ENCODE assay signal across 15 cellular contexts in the genomic region with DNA sequence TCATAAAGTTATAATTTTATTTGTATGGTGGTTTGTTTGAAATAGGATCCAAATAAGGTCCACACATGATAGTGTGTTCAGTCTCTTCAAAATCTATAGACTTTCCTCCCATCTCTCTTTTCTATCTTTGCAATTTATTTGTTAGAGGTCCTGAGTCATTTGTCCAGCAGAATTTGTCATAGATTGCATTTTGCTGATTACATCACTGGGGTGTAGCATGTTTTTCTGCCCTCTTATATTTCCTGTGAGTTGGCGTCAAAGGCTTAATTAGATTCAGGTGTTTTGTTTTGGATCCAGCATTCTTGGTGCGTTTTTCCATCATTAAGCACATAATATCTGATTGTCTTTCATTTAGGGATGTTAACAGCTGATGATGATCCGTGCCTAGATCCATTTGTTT. TPM values are rescaled to one million over a fixed set of nuclear protein-coding genes. Genes with fewer than 3 reads are reported as not detected.
DNase-seq lines count a peak whose midpoint lies in the region; ATAC-seq and TF ChIP-seq lines count a peak whose summit lies in the region.
"Had no signal": no experiment of that assay in that cellular context is flagged by ENCODE, and none has a peak within 500 bp of the region (broad histone marks: within the 10 kb centered on the region; RNA-seq: fewer than 3 reads in every experiment).

No MANE protein-coding gene starts in this region.

- H3K4me1 ChIP-seq in skeletal muscle satellite cell (ENCODE audit: control insufficient read depth, insufficient read depth, low read length) (peaks cover 10% of the 10 kb centered on the region), stomach (peaks cover 0 to 19% (median 8%) of the 10 kb centered on the region in 4 donors)

- peaks cover 3% of the 10 kb centered on the region for H3K9me3 Mint-ChIP-seq in activated T-cell treated with anti-CD3 and anti-CD28 coated beads, Interleukin-2, amount 50 U/mL, for 4 hours
- no peaks in the 10 kb centered on the region for H3K9me3 Mint-ChIP-seq in effector memory CD8-positive, alpha-beta T cell
- H3K9me3 Mint-ChIP-seq: H9 had no signal

- WGBS in stomach, 5 donors = 79 to 84% (median 82%) methylated on average over 3 of the region's 3 CpGs

- H3K9me3 ChIP-seq in skeletal muscle satellite cell (replicated peaks; ENCODE audit: low read length) (no peaks in the 10 kb centered on the region), stomach (no peaks in the 10 kb centered on the region)
- H3K9me3 ChIP-seq: esophagus muscularis mucosa had no signal

- no peak overlapping the region for H3K9ac ChIP-seq in skeletal muscle satellite cell (ENCODE audit: low read depth, low read length)

- ATAC-seq in activated T-cell treated with anti-CD3 and anti-CD28 coated beads, Interleukin-2, amount 50 U/mL, for 4 hours = peak in 1 of 2 donors; percentile 13
- ATAC-seq in effector memory CD8-positive, alpha-beta T cell (replicated peaks) = no peak
- ATAC-seq in GM21515 (IDR thresholded peaks at IDR 0.05; ENCODE audit: unreplicated experiment) (no peak), GM18909 (IDR thresholded peaks at IDR 0.05; ENCODE audit: poor library complexity, unreplicated experiment) (no peak)
- ATAC-seq: left cardiac atrium had no signal

- intact Hi-C loops in stomach (cut with DNase I; ENCODE audit: low total_unique reads) = no loop called here

- peak overlapping the region; percentile 58 to 76 for H3K27ac Mint-ChIP-seq in effector memory CD8-positive, alpha-beta T cell
- H3K27ac Mint-ChIP-seq: H9 had no signal

- no peak for TF ChIP-seq EP300 in stomach (IDR thresholded peaks at IDR 0.05)

- no peaks in the 10 kb centered on the region for H3K27me3 ChIP-seq in skeletal muscle satellite cell (ENCODE audit: control insufficient read depth, insufficient read depth, low read length)
- no peaks in the 10 kb centered on the region for H3K27me3 ChIP-seq in stomach
- H3K27me3 ChIP-seq: esophagus muscularis mucosa had no signal

- peak overlapping the region; percentile 33 for H3K4me2 ChIP-seq in skeletal muscle satellite cell (ENCODE audit: low read length)

- H3K36me3 Mint-ChIP-seq in activated T-cell treated with anti-CD3 and anti-CD28 coated beads, Interleukin-2, amount 50 U/mL, for 4 hours (ENCODE audit: insufficient read depth) = peaks cover 10% of the 10 kb centered on the region
- peaks cover 19% of the 10 kb centered on the region for H3K36me3 Mint-ChIP-seq in effector memory CD8-positive, alpha-beta T cell (ENCODE audit: insufficient read depth)

- no peak for TF ChIP-seq POLR2A in stomach (IDR thresholded peaks at IDR 0.05)

- H3K4me1 Mint-ChIP-seq in activated T-cell treated with anti-CD3 and anti-CD28 coated beads, Interleukin-2, amount 50 U/mL, for 4 hours (ENCODE audit: low read depth) = peaks cover 89% of the 10 kb centered on the region
- peaks cover 57 to 83% of the 10 kb centered on the region in 2 donors for H3K4me1 Mint-ChIP-seq in effector memory CD8-positive, alpha-beta T cell (ENCODE audit: low read depth in 2 of 2)

- no peak overlapping the region for H3K4me3 ChIP-seq in skeletal muscle satellite cell (ENCODE audit: low read length)
- no peak overlapping the region for H3K4me3 ChIP-seq in stomach
- H3K4me3 ChIP-seq: esophagus muscularis mucosa had no signal

- DNase-seq in activated T-cell treated with anti-CD3 and anti-CD28 coated beads, Interleukin-2, amount 50 U/mL, for 4 hours = no peak
- DNase-seq in activated T-cell treated with anti-CD3 and anti-CD28 coated beads, Interleukin-2, amount 50 U/mL, for 1 hour = no peak
- DNase-seq in RPMI7951 (ENCODE audit: low read depth) (peak; percentile 17), stomach (no peak)
- no peak for DNase-seq in effector memory CD8-positive, alpha-beta T cell
- DNase-seq: activated CD4-positive, alpha-beta T cell treated with anti-CD3 and anti-CD28 coated beads for 4 hours; H9; left cardiac atrium; NCI-H2227 treated with DMSO at 0.1 percent for 48 hours; nucleus accumbens; SHP77 had no signal

- no peaks in the 10 kb centered on the region for H3K27me3 Mint-ChIP-seq in activated T-cell treated with anti-CD3 and anti-CD28 coated beads, Interleukin-2, amount 50 U/mL, for 4 hours (ENCODE audit: low read depth)
- H3K27me3 Mint-ChIP-seq in effector memory CD8-positive, alpha-beta T cell = no peaks in the 10 kb centered on the region

- H3K27ac ChIP-seq in stomach = no peak overlapping the region
- H3K27ac ChIP-seq: esophagus muscularis mucosa had no signal

- H3K36me3 ChIP-seq in skeletal muscle satellite cell (ENCODE audit: insufficient read depth, low read length) = no peaks in the 10 kb centered on the region
- H3K36me3 ChIP-seq in stomach = no peaks in the 10 kb centered on the region
- H3K36me3 ChIP-seq: esophagus muscularis mucosa had no signal

- no peak for TF ChIP-seq CTCF in stomach (IDR thresholded peaks at IDR 0.05)

- H3K4me3 Mint-ChIP-seq in activated T-cell treated with anti-CD3 and anti-CD28 coated beads, Interleukin-2, amount 50 U/mL, for 4 hours = peak overlapping the region; percentile 29
- peak overlapping the region; percentile 26 to 47 for H3K4me3 Mint-ChIP-seq in effector memory CD8-positive, alpha-beta T cell
- H3K4me3 Mint-ChIP-seq: H9 had no signal

RNA-seq across cellular contexts. Expression of a gene that starts 15.0 kb away (rescaled TPM):
- total RNA-seq in activated T-cell treated with anti-CD3 and anti-CD28 coated beads, Interleukin-2, amount 50 U/mL, for 4 hours = 100 to 1,000 TPM; 160 to 191 (median 175) TPM
- total RNA-seq in RPMI7951 (2014; rRNA removed; shearing (Covaris generic)) = 0.10 and 0.36 TPM in 2 replicates
- total RNA-seq in skeletal muscle satellite cell (2012; rRNA removed) = 3.9 and 16.2 TPM in 2 replicates
- total RNA-seq in stomach = 100 to 1,000 TPM in 2 of 5 donors, 10 to 100 TPM in 3; 19.0 to 162 (median 32.2) TPM
- polyA plus RNA-seq in stomach = 10 to 100 TPM; 14.8 to 27.9 (median 19.1) TPM

Comparison
In these comparisons a context has a peak if more than half of its experiments do, and no peak if none do; other contexts are left out.
1. RNA of a gene that starts 15.0 kb away (total RNA-seq): 160 to 191 TPM in activated T-cell treated with anti-CD3 and anti-CD28 coated beads, Interleukin-2, amount 50 U/mL, for 4 hours and 19.0 to 162 TPM in stomach; 0.10 to 0.36 TPM in RPMI7951; every median in the first group is over 10 times any median in the second.